Comparison of ENCODE assay signal across 22 cellular contexts in genomic region chr2:229851870-229852269, GRCh38.
DNase-seq lines count a peak whose midpoint lies in the region; ATAC-seq and TF ChIP-seq lines count a peak whose summit lies in the region.
"Had no signal": no experiment of that assay in that cellular context is flagged by ENCODE, and none has a peak within 500 bp of the region (broad histone marks: within the 10 kb centered on the region; RNA-seq: fewer than 3 reads in every experiment).

No MANE protein-coding gene starts in this region.

- no peak overlapping the region for H3K4me3 Mint-ChIP-seq in activated T-cell treated with anti-CD3 and anti-CD28 coated beads, Interleukin-2, amount 50 U/mL, for 24 hours
- H3K4me3 Mint-ChIP-seq in T-helper 1 cell treated with Interleukin-12 subunit alpha and Interleukin-12 subunit beta and Interleukin-4 antibody, amounts not matched to agents 30 μg/mL and 1 μg/mL, for 36 hours: peak overlapping the region; percentile 12
- peak overlapping the region; percentile 2 for H3K4me3 Mint-ChIP-seq in activated naive CD8-positive, alpha-beta T cell treated with anti-CD3 and anti-CD28 coated beads, Interleukin-2, amount 10 ng/mL, durations not matched to agents 7 days and 5 days
- peak overlapping the region; percentile 55 for H3K4me3 Mint-ChIP-seq in natural killer cell

- no peak for ATAC-seq in activated naive CD8-positive, alpha-beta T cell treated with anti-CD3 and anti-CD28 coated beads, Interleukin-2, amount 10 ng/mL, durations not matched to agents 7 days and 5 days (ENCODE audit: low read depth)
- ATAC-seq in natural killer cell (no peak), GM18868 (IDR thresholded peaks at IDR 0.05; ENCODE audit: unreplicated experiment) (no peak), HG03196 (IDR thresholded peaks at IDR 0.05; ENCODE audit: unreplicated experiment) (no peak)
- ATAC-seq: A549, HepG2 had no signal

- H3K4me1 Mint-ChIP-seq in activated T-cell treated with anti-CD3 and anti-CD28 coated beads, Interleukin-2, amount 50 U/mL, for 24 hours (ENCODE audit: low read depth): peaks cover 76% of the 10 kb centered on the region
- peaks cover 49% of the 10 kb centered on the region for H3K4me1 Mint-ChIP-seq in T-helper 1 cell treated with Interleukin-12 subunit alpha and Interleukin-12 subunit beta and Interleukin-4 antibody, amounts not matched to agents 30 μg/mL and 1 μg/mL, for 36 hours (ENCODE audit: low read depth)
- H3K4me1 Mint-ChIP-seq in activated naive CD8-positive, alpha-beta T cell treated with anti-CD3 and anti-CD28 coated beads, Interleukin-2, amount 10 ng/mL, durations not matched to agents 7 days and 5 days: peaks cover 28% of the 10 kb centered on the region
- peaks cover 65% of the 10 kb centered on the region in 2 donors for H3K4me1 Mint-ChIP-seq in natural killer cell

- no peaks in the 10 kb centered on the region for H3K27me3 Mint-ChIP-seq in activated T-cell treated with anti-CD3 and anti-CD28 coated beads, Interleukin-2, amount 50 U/mL, for 24 hours
- H3K27me3 Mint-ChIP-seq in T-helper 1 cell treated with Interleukin-12 subunit alpha and Interleukin-12 subunit beta and Interleukin-4 antibody, amounts not matched to agents 30 μg/mL and 1 μg/mL, for 36 hours (ENCODE audit: low read depth): no peaks in the 10 kb centered on the region
- H3K27me3 Mint-ChIP-seq in activated naive CD8-positive, alpha-beta T cell treated with anti-CD3 and anti-CD28 coated beads, Interleukin-2, amount 10 ng/mL, durations not matched to agents 7 days and 5 days: no peaks in the 10 kb centered on the region
- no peaks in the 10 kb centered on the region for H3K27me3 Mint-ChIP-seq in natural killer cell (ENCODE audit: low read depth in 2 of 2)

- H3K9me3 Mint-ChIP-seq in activated T-cell treated with anti-CD3 and anti-CD28 coated beads, Interleukin-2, amount 50 U/mL, for 24 hours: no peaks in the 10 kb centered on the region
- no peaks in the 10 kb centered on the region for H3K9me3 Mint-ChIP-seq in T-helper 1 cell treated with Interleukin-12 subunit alpha and Interleukin-12 subunit beta and Interleukin-4 antibody, amounts not matched to agents 30 μg/mL and 1 μg/mL, for 36 hours
- H3K9me3 Mint-ChIP-seq in activated naive CD8-positive, alpha-beta T cell treated with anti-CD3 and anti-CD28 coated beads, Interleukin-2, amount 10 ng/mL, durations not matched to agents 7 days and 5 days: no peaks in the 10 kb centered on the region
- no peaks in the 10 kb centered on the region for H3K9me3 Mint-ChIP-seq in natural killer cell

- intact Hi-C loops in natural killer cell (cut with micrococcal nuclease): no loop called here

- TF ChIP-seq CTCF in natural killer cell (IDR thresholded peaks at IDR 0.05): no peak
- no peak for TF ChIP-seq CTCF in RWPE1 (conservative IDR thresholded peaks at IDR 0.05; ENCODE audit: low read depth)

- H3K27ac Mint-ChIP-seq in activated T-cell treated with anti-CD3 and anti-CD28 coated beads, Interleukin-2, amount 50 U/mL, for 24 hours: peak overlapping the region; percentile 85
- peak overlapping the region; percentile 31 for H3K27ac Mint-ChIP-seq in T-helper 1 cell treated with Interleukin-12 subunit alpha and Interleukin-12 subunit beta and Interleukin-4 antibody, amounts not matched to agents 30 μg/mL and 1 μg/mL, for 36 hours
- H3K27ac Mint-ChIP-seq in activated naive CD8-positive, alpha-beta T cell treated with anti-CD3 and anti-CD28 coated beads, Interleukin-2, amount 10 ng/mL, durations not matched to agents 7 days and 5 days: peak overlapping the region; percentile 55
- peak overlapping the region; percentile 73 to 77 for H3K27ac Mint-ChIP-seq in natural killer cell

- peaks cover 73% of the 10 kb centered on the region for H3K36me3 Mint-ChIP-seq in activated T-cell treated with anti-CD3 and anti-CD28 coated beads, Interleukin-2, amount 50 U/mL, for 24 hours (ENCODE audit: low read depth)
- H3K36me3 Mint-ChIP-seq in T-helper 1 cell treated with Interleukin-12 subunit alpha and Interleukin-12 subunit beta and Interleukin-4 antibody, amounts not matched to agents 30 μg/mL and 1 μg/mL, for 36 hours (ENCODE audit: low read depth): peaks cover 36% of the 10 kb centered on the region
- H3K36me3 Mint-ChIP-seq in activated naive CD8-positive, alpha-beta T cell treated with anti-CD3 and anti-CD28 coated beads, Interleukin-2, amount 10 ng/mL, durations not matched to agents 7 days and 5 days: peaks cover 31% of the 10 kb centered on the region
- H3K36me3 Mint-ChIP-seq in natural killer cell: no peaks in the 10 kb centered on the region

- POLR2A ChIA-PET in activated naive CD8-positive, alpha-beta T cell treated with anti-CD3 and anti-CD28 coated beads, Interleukin-2, amount 10 ng/mL, durations not matched to agents 7 days and 5 days (lab: Charles Lee): interaction anchor here (1.4 kb wide), 1 partner anchor 70 kb away, joined by 7 read pairs; the partner anchor contains the start of genes FBXO36 and TRIP12
- POLR2A ChIA-PET in RWPE1 (lab: Yijun Ruan, JAX; ENCODE audit: low non-redundant PET): no interaction called here

- CTCF ChIA-PET in RWPE1 (lab: Yijun Ruan, JAX): interaction anchor here (0.6 kb wide), 1 partner anchor 75 kb away, joined by 5 read pairs; no protein-coding TSS in a partner anchor

- DNase-seq in activated T-cell treated with anti-CD3 and anti-CD28 coated beads, Interleukin-2, amount 50 U/mL, for 24 hours: no peak
- DNase-seq in activated T-cell treated with anti-CD3 and anti-CD28 coated beads, Interleukin-2, amount 50 U/mL, for 1 hour: no peak
- DNase-seq in activated naive CD8-positive, alpha-beta T cell treated with anti-CD3 and anti-CD28 coated beads, Interleukin-2, amount 10 ng/mL, durations not matched to agents 7 days and 5 days: no peak
- DNase-seq in natural killer cell (no peak), RWPE1 (ENCODE audit: low spot score) (no peak)
- DNase-seq: activated CD4-positive, CD25-positive, alpha-beta regulatory T cell treated with anti-CD3 and anti-CD28 coated beads, Interleukin-2, amount 50 U/mL, for 72 hours; caudate nucleus; DMS153; GF-D8; head of caudate nucleus; left lung; NCI-H1436; NCI-H2171; NCI-H526 treated with DMSO at 0.1 percent for 48 hours; SJCRH30 had no signal

- no peak overlapping the region for H3K27ac ChIP-seq in RWPE1
- H3K27ac ChIP-seq: A549; BLaER1 treated with 17β-estradiol and CSF1 and Interleukin-3, amounts not matched to agents 10 nM and 100 nM; SJCRH30; vagina had no signal

Comparison
In these comparisons a context has a peak if more than half of its experiments do, and no peak if none do; other contexts are left out.
1. H3K27ac Mint-ChIP-seq: peak in every context shown above with its lines; median percentile 85 in activated T-cell treated with anti-CD3 and anti-CD28 coated beads, Interleukin-2, amount 50 U/mL, for 24 hours; 75 in natural killer cell; 55 in activated naive CD8-positive, alpha-beta T cell treated with anti-CD3 and anti-CD28 coated beads, Interleukin-2, amount 10 ng/mL, durations not matched to agents 7 days and 5 days; 31 in T-helper 1 cell treated with Interleukin-12 subunit alpha and Interleukin-12 subunit beta and Interleukin-4 antibody, amounts not matched to agents 30 μg/mL and 1 μg/mL, for 36 hours.